8 cellular contexts compared by ENCODE assay signal in genomic region chr14:76811561-76811960, GRCh38. TPM values are rescaled to one million over a fixed set of nuclear protein-coding genes. Genes with fewer than 3 reads are reported as not detected.
DNase-seq lines count a peak whose midpoint lies in the region; ATAC-seq and TF ChIP-seq lines count a peak whose summit lies in the region.

No MANE protein-coding gene starts in this region.

- intact Hi-C loops in ascending aorta (cut with DNase I) = loop anchor here (2.0 to 5.0 kb wide), 3 partner anchors 49 to 646 kb away; partner anchors contain the start of genes AHSA1, VASH1 and VIPAS39
- intact Hi-C loops in left lung (cut with DNase I) = no loop called here
- intact Hi-C loops in thyroid gland (cut with DNase I) = no loop called here

- H3K36me3 ChIP-seq in ascending aorta (peaks cover 13 to 24% of the 10 kb centered on the region in 2 donors), left lung (peaks cover 0 to 25% of the 10 kb centered on the region in 2 donors), thyroid gland (peaks cover 0 to 8% of the 10 kb centered on the region in 2 donors)

- no peaks in the 10 kb centered on the region for H3K27me3 Mint-ChIP-seq in activated T-cell treated with anti-CD3 and anti-CD28 coated beads, Interleukin-2, amount 50 U/mL, for 72 hours (ENCODE audit: low read depth)

- no peak for ATAC-seq in activated T-cell treated with anti-CD3 and anti-CD28 coated beads, Interleukin-2, amount 50 U/mL, for 72 hours (replicated peaks in 1 of 2)
- ATAC-seq in left lung = no peak
- no peak for ATAC-seq in esophagus mucosa
- ATAC-seq in GM21381 (IDR thresholded peaks at IDR 0.05; ENCODE audit: unreplicated experiment) = no peak

- H3K9me3 ChIP-seq in ascending aorta (no peaks in the 10 kb centered on the region), left lung (no peaks in the 10 kb centered on the region), thyroid gland (no peaks in the 10 kb centered on the region)

- TF ChIP-seq POLR2A in thyroid gland (IDR thresholded peaks at IDR 0.05) = no peak

- H3K27me3 ChIP-seq in ascending aorta (no peaks in the 10 kb centered on the region), left lung (no peaks in the 10 kb centered on the region), thyroid gland (no peaks in the 10 kb centered on the region)

- peak overlapping the region; percentile 52 for H3K27ac Mint-ChIP-seq in activated T-cell treated with anti-CD3 and anti-CD28 coated beads, Interleukin-2, amount 50 U/mL, for 72 hours

- H3K4me3 Mint-ChIP-seq in activated T-cell treated with anti-CD3 and anti-CD28 coated beads, Interleukin-2, amount 50 U/mL, for 72 hours = peak overlapping the region; percentile 94 to 95

- H3K4me1 Mint-ChIP-seq in activated T-cell treated with anti-CD3 and anti-CD28 coated beads, Interleukin-2, amount 50 U/mL, for 72 hours (ENCODE audit: low read depth) = peaks cover 40% of the 10 kb centered on the region

- 69 to 72% methylated on average over 4 of the region's 4 CpGs for WGBS in thyroid gland, 2 donors

- H3K4me3 ChIP-seq in ascending aorta (peak overlapping the region; percentile 76 to 88), left lung (peak overlapping the region; percentile 91 to 93), thyroid gland (replicated peaks in 1 of 3) (peak overlapping the region in 2 of 3 donors; percentile 31 to 77)

- no peaks in the 10 kb centered on the region for H3K9me3 Mint-ChIP-seq in activated T-cell treated with anti-CD3 and anti-CD28 coated beads, Interleukin-2, amount 50 U/mL, for 72 hours

- TF ChIP-seq CTCF in ascending aorta (IDR thresholded peaks at IDR 0.05) (no peak), left lung (IDR thresholded peaks at IDR 0.05) (no peak), thyroid gland (IDR thresholded peaks at IDR 0.05) (no peak)

- peaks cover 2 to 10% of the 10 kb centered on the region in 2 donors for H3K36me3 Mint-ChIP-seq in activated T-cell treated with anti-CD3 and anti-CD28 coated beads, Interleukin-2, amount 50 U/mL, for 72 hours (ENCODE audit: insufficient read depth in 2 of 2)

- H3K4me1 ChIP-seq in ascending aorta (peaks cover 0 to 6% of the 10 kb centered on the region in 2 donors), left lung (peaks cover 5 to 23% of the 10 kb centered on the region in 2 donors), thyroid gland (peaks cover 0 to 17% of the 10 kb centered on the region in 2 donors)

- no peak for DNase-seq in activated T-cell treated with anti-CD3 and anti-CD28 coated beads, Interleukin-2, amount 50 U/mL, for 72 hours
- DNase-seq in activated T-cell treated with anti-CD3 and anti-CD28 coated beads, Interleukin-2, amount 50 U/mL, for 48 hours = no peak
- DNase-seq in ascending aorta (ENCODE audit: low spot score in 2 of 2) (no peak), left lung (no peak), thyroid gland (no peak), NCI-H82 (lab: John Stamatoyannopoulos, UW) (no peak)

- H3K27ac ChIP-seq in ascending aorta (peak overlapping the region; percentile 74 to 79), left lung (peak overlapping the region; percentile 82 to 85), thyroid gland (peak overlapping the region in 1 of 3 donors; percentile 88)

RNA-seq across cellular contexts. Expression of gene ANGEL1, which starts 1.1 kb away (rescaled TPM):
- 10 to 100 TPM; 15.0 to 21.6 TPM for total RNA-seq in activated T-cell treated with anti-CD3 and anti-CD28 coated beads, Interleukin-2, amount 50 U/mL, for 72 hours
- total RNA-seq in ascending aorta (15.5 TPM), left lung (10 to 100 TPM; 18.9 to 21.3 TPM), thyroid gland (10 to 100 TPM; 14.5 to 26.0 (median 18.4) TPM), esophagus mucosa (9.3 TPM)

RNA-seq across cellular contexts. Expression of gene LRRC74A, which starts 14.6 kb away (rescaled TPM):
- total RNA-seq in activated T-cell treated with anti-CD3 and anti-CD28 coated beads, Interleukin-2, amount 50 U/mL, for 72 hours = not detected
- total RNA-seq in ascending aorta = not detected
- total RNA-seq in left lung = not detected
- total RNA-seq in thyroid gland = not detected
- total RNA-seq in esophagus mucosa = not detected

RNA-seq across cellular contexts. Expression of gene VASH1, which starts 50.3 kb away (rescaled TPM):
- total RNA-seq in activated T-cell treated with anti-CD3 and anti-CD28 coated beads, Interleukin-2, amount 50 U/mL, for 72 hours = 1 to 10 TPM; 4.4 to 6.1 TPM
- total RNA-seq in ascending aorta = 28.4 TPM
- total RNA-seq in left lung = 10 to 100 TPM; 26.5 to 29.3 TPM
- 1 to 10 TPM; 2.3 to 5.0 (median 3.1) TPM for total RNA-seq in thyroid gland
- total RNA-seq in esophagus mucosa = 1.4 TPM
